1 cellular context compared by ENCODE assay signal in the genomic region with DNA sequence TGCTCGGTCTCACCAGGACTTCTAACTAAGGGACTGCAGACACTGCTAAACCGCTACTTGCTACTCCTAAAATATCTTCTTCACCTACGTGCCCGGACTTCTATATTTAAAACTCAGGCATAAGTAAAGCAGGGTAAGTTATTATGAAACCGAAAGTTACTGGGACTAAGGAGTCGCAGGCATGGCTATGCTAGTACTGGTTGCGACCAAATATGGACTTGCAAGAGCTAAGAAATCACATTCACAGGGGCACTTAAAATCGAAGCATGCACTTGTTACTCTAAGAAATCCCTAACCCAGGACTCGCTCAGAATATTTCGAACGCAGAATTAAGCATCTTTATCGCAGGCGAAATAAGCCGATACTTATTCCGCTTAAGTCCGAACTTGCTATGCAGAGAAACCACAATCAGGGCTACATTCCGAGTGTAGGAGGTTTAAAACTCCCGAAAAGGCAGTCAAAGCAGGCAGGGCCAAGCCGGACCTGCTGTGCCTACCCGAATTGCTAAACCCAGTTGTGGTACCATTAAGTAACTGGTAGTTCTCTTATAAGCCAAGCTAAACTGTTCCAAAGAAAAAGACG.
TF ChIP-seq lines count a peak whose summit lies in the region.

No MANE protein-coding gene starts in this region.

TF ChIP-seq in HEK293, 187 proteins besides CTCF, POLR2A, EP300 and RAD21 (continued from another document):
- no peak for TF ChIP-seq ZNF555 (tag by site-specific recombination; conservative IDR thresholded peaks at IDR 0.05)
- TF ChIP-seq, protein P1, sequence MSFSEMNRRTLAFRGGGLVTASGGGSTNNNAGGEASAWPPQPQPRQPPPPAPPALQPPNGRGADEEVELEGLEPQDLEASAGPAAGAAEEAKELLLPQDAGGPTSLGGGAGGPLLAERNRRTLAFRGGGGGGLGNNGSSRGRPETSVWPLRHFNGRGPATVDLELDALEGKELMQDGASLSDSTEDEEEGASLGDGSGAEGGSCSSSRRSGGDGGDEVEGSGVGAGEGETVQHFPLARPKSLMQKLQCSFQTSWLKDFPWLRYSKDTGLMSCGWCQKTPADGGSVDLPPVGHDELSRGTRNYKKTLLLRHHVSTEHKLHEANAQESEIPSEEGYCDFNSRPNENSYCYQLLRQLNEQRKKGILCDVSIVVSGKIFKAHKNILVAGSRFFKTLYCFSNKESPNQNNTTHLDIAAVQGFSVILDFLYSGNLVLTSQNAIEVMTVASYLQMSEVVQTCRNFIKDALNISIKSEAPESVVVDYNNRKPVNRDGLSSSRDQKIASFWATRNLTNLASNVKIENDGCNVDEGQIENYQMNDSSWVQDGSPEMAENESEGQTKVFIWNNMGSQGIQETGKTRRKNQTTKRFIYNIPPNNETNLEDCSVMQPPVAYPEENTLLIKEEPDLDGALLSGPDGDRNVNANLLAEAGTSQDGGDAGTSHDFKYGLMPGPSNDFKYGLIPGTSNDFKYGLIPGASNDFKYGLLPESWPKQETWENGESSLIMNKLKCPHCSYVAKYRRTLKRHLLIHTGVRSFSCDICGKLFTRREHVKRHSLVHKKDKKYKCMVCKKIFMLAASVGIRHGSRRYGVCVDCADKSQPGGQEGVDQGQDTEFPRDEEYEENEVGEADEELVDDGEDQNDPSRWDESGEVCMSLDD (tag by site-specific recombination; IDR thresholded peaks at IDR 0.05): no peak
- TF ChIP-seq ZFP37 (tag by site-specific recombination; IDR thresholded peaks at IDR 0.05): no peak
- no peak for TF ChIP-seq ZNF48 (tag by site-specific recombination; IDR thresholded peaks at IDR 0.05)
- no peak for TF ChIP-seq ZNF324 (tag by site-specific recombination; IDR thresholded peaks at IDR 0.05)
- TF ChIP-seq, protein P2, sequence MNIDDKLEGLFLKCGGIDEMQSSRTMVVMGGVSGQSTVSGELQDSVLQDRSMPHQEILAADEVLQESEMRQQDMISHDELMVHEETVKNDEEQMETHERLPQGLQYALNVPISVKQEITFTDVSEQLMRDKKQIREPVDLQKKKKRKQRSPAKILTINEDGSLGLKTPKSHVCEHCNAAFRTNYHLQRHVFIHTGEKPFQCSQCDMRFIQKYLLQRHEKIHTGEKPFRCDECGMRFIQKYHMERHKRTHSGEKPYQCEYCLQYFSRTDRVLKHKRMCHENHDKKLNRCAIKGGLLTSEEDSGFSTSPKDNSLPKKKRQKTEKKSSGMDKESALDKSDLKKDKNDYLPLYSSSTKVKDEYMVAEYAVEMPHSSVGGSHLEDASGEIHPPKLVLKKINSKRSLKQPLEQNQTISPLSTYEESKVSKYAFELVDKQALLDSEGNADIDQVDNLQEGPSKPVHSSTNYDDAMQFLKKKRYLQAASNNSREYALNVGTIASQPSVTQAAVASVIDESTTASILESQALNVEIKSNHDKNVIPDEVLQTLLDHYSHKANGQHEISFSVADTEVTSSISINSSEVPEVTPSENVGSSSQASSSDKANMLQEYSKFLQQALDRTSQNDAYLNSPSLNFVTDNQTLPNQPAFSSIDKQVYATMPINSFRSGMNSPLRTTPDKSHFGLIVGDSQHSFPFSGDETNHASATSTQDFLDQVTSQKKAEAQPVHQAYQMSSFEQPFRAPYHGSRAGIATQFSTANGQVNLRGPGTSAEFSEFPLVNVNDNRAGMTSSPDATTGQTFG (tag by site-specific recombination; IDR thresholded peaks at IDR 0.05; ENCODE audit: borderline replicate concordance): no peak
- TF ChIP-seq, protein P3, sequence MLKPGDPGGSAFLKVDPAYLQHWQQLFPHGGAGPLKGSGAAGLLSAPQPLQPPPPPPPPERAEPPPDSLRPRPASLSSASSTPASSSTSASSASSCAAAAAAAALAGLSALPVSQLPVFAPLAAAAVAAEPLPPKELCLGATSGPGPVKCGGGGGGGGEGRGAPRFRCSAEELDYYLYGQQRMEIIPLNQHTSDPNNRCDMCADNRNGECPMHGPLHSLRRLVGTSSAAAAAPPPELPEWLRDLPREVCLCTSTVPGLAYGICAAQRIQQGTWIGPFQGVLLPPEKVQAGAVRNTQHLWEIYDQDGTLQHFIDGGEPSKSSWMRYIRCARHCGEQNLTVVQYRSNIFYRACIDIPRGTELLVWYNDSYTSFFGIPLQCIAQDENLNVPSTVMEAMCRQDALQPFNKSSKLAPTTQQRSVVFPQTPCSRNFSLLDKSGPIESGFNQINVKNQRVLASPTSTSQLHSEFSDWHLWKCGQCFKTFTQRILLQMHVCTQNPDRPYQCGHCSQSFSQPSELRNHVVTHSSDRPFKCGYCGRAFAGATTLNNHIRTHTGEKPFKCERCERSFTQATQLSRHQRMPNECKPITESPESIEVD (tag by site-specific recombination; IDR thresholded peaks at IDR 0.05): no peak
- TF ChIP-seq GLI4 (tag by site-specific recombination; IDR thresholded peaks at IDR 0.05): no peak
- TF ChIP-seq FEZF1 (tag by site-specific recombination; IDR thresholded peaks at IDR 0.05): no peak
